Comparison of ENCODE assay signal across 1 cellular context in genomic region chr11:67387074-67387473, GRCh38.
TF ChIP-seq lines count a peak whose summit lies in the region.

No MANE protein-coding gene starts in this region.

TF ChIP-seq in K562, 482 proteins besides CTCF, POLR2A, EP300 and RAD21:
- TF ChIP-seq CBFA2T3 (IDR thresholded peaks at IDR 0.05) (peak; percentile 62), THRAP3 (IDR thresholded peaks at IDR 0.05; ENCODE audit: borderline replicate concordance) (no peak)
